In genomic region chr7:138584696-138585095, GRCh38 we compare ENCODE assay signal across 22 cellular contexts.
"Had no signal": no experiment of that assay in that cellular context is flagged by ENCODE, and none has a peak within 500 bp of the region (broad histone marks: within the 10 kb centered on the region; RNA-seq: fewer than 3 reads in every experiment).

No MANE protein-coding gene starts in this region.

- ATAC-seq: gastrocnemius medialis; left ventricle myocardium superior; lower lobe of right lung; natural killer cell; pancreas; right lobe of liver; stimulated activated memory B cell treated with anti-CD40 and anti-IgM and Interleukin-4, amounts not matched to agents 10 μg/mL and 1 μg/mL and 100 μg/mL, for 72 hours; stimulated activated naive CD8-positive, alpha-beta T cell treated with anti-CD3 and anti-CD28 coated beads, Interleukin-15, Interleukin-2, amounts not matched to agents 100 U/mL and 50 U/mL, for 24 hours had no signal

- H3K27me3 ChIP-seq: dorsolateral prefrontal cortex, gastrocnemius medialis, neutrophil, pancreas, right lobe of liver, spleen, testis, tibial artery, upper lobe of left lung had no signal

- H3K4me1 ChIP-seq: gastrocnemius medialis, lower lobe of right lung, pancreas, right lobe of liver, spleen, testis, tibial artery, upper lobe of left lung had no signal

- H3K27ac Mint-ChIP-seq: stimulated activated memory B cell treated with anti-CD40 and anti-IgM and Interleukin-4, amounts not matched to agents 10 μg/mL and 1 μg/mL and 100 μg/mL, for 72 hours had no signal

- DNase-seq: dorsolateral prefrontal cortex; effector CD4-positive, alpha-beta T cell; foreskin fibroblast; gastrocnemius medialis; left ventricle myocardium superior; lower lobe of right lung; natural killer cell; pancreas; retina; right lobe of liver; spleen; stimulated activated CD4-positive, alpha-beta T cell treated with anti-CD3 and anti-CD28 coated beads, Interleukin-4, amount 100 ng/mL, for 4 hours; stimulated activated naive CD8-positive, alpha-beta T cell treated with anti-CD3 and anti-CD28 coated beads, Interleukin-15, Interleukin-2, amounts not matched to agents 100 U/mL and 50 U/mL, for 24 hours; substantia nigra; testis; tibial artery; upper lobe of left lung had no signal

- H3K9me3 Mint-ChIP-seq: natural killer cell; stimulated activated memory B cell treated with anti-CD40 and anti-IgM and Interleukin-4, amounts not matched to agents 10 μg/mL and 1 μg/mL and 100 μg/mL, for 72 hours had no signal

- H3K27ac ChIP-seq: dorsolateral prefrontal cortex, gastrocnemius medialis, lower lobe of right lung, neutrophil, pancreas, right lobe of liver, spleen, testis, tibial artery, upper lobe of left lung had no signal

- H3K27me3 Mint-ChIP-seq: stimulated activated memory B cell treated with anti-CD40 and anti-IgM and Interleukin-4, amounts not matched to agents 10 μg/mL and 1 μg/mL and 100 μg/mL, for 72 hours had no signal

- H3K4me1 Mint-ChIP-seq: natural killer cell; stimulated activated memory B cell treated with anti-CD40 and anti-IgM and Interleukin-4, amounts not matched to agents 10 μg/mL and 1 μg/mL and 100 μg/mL, for 72 hours had no signal

- FAIRE-seq: colon, keratinocyte, pancreas, urothelium cell line had no signal

- H3K4me3 Mint-ChIP-seq: natural killer cell; stimulated activated memory B cell treated with anti-CD40 and anti-IgM and Interleukin-4, amounts not matched to agents 10 μg/mL and 1 μg/mL and 100 μg/mL, for 72 hours had no signal

- H3K9me3 ChIP-seq: gastrocnemius medialis, lower lobe of right lung, neutrophil, pancreas, right lobe of liver, spleen, testis, tibial artery, upper lobe of left lung had no signal

- H3K4me3 ChIP-seq: dorsolateral prefrontal cortex, gastrocnemius medialis, lower lobe of right lung, pancreas, right lobe of liver, spleen, testis, tibial artery, upper lobe of left lung had no signal
